In the genomic region with DNA sequence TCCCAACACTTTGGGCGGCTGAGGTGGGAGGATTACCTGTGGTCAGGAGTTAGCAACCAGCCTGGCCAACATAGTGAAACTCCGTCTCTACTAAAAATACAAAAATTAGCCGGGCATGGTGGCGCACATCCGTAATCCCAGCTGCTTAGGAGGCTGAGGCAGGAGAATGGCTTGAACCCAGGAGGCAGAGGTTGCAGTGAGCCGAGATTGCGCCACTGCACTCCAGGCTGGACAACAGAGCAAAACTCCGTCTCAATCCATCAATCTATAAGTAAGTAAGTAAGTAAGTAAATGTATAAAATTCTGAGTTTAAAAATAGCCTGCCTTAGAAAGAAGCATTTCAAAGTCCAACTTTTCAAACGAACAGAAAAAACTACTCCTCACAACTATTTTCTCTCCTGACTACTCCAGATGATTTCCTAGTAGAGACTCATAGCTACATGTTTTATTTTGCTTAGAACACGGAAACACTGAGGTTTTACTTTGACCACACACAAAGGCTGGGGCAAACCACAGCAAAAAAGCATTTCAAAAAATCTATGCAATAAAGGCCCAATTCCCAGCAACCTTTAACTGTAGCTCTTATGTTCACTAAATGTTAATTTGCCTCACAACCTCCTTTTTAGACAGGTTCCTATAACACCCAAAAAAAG, we compare ENCODE assay signal across 1 cellular context.
TF ChIP-seq lines count a peak whose summit lies in the region.

No MANE protein-coding gene starts in this region.

TF ChIP-seq in GM12878, 131 proteins besides CTCF, POLR2A, EP300 and RAD21 (continued from another document):
- TF ChIP-seq, protein P1, sequence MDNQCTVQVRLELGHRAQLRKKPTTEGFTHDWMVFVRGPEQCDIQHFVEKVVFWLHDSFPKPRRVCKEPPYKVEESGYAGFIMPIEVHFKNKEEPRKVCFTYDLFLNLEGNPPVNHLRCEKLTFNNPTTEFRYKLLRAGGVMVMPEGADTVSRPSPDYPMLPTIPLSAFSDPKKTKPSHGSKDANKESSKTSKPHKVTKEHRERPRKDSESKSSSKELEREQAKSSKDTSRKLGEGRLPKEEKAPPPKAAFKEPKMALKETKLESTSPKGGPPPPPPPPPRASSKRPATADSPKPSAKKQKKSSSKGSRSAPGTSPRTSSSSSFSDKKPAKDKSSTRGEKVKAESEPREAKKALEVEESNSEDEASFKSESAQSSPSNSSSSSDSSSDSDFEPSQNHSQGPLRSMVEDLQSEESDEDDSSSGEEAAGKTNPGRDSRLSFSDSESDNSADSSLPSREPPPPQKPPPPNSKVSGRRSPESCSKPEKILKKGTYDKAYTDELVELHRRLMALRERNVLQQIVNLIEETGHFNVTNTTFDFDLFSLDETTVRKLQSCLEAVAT (IDR thresholded peaks at IDR 0.05): 0 out of 2 replicates have a peak, but pooled peaks have one; percentile 23
- TF ChIP-seq TARDBP (IDR thresholded peaks at IDR 0.05; ENCODE audit: borderline replicate concordance) (no peak), NFIC (IDR thresholded peaks at IDR 0.05; ENCODE audit: low read depth, low read length) (peak; percentile 68; the same call in 1 of the 2 replicates), CBFB (IDR thresholded peaks at IDR 0.05; ENCODE audit: low read depth) (peak; percentile 82), RUNX3 (IDR thresholded peaks at IDR 0.05; ENCODE audit: low read length) (peak; percentile 97), SP1 (IDR thresholded peaks at IDR 0.05; ENCODE audit: low read depth, low read length) (no peak), CREM (IDR thresholded peaks at IDR 0.05; ENCODE audit: low read depth) (peak; percentile 40; the same call in 1 of the 2 replicates), KAT2A (conservative IDR thresholded peaks at IDR 0.05; ENCODE audit: control insufficient read depth, low read depth, low read length) (no peak), FOXK2 (IDR thresholded peaks at IDR 0.05) (no peak), SUPT20H (IDR thresholded peaks at IDR 0.05; ENCODE audit: borderline replicate concordance, control insufficient read depth, low read depth, low read length) (no peak), ZBED1 (IDR thresholded peaks at IDR 0.05; ENCODE audit: borderline replicate concordance) (no peak), TCF12 (IDR thresholded peaks at IDR 0.05; ENCODE audit: low read depth, low read length) (no peak), ZNF207 (IDR thresholded peaks at IDR 0.05; ENCODE audit: borderline replicate concordance) (no peak), ETV6 (conservative IDR thresholded peaks at IDR 0.05 in 1 of 2, IDR thresholded peaks at IDR 0.05 in 1 of 2; ENCODE audit: borderline replicate concordance in 1 of 2, low read depth in 1 of 2) (peak in 1 of 2 experiments; percentile 52; a peak in 1 of 4 replicates), ZNF24 (IDR thresholded peaks at IDR 0.05) (no peak), YBX1 (IDR thresholded peaks at IDR 0.05) (no peak), DPF2 (IDR thresholded peaks at IDR 0.05) (no peak)
- TF ChIP-seq, protein P2, sequence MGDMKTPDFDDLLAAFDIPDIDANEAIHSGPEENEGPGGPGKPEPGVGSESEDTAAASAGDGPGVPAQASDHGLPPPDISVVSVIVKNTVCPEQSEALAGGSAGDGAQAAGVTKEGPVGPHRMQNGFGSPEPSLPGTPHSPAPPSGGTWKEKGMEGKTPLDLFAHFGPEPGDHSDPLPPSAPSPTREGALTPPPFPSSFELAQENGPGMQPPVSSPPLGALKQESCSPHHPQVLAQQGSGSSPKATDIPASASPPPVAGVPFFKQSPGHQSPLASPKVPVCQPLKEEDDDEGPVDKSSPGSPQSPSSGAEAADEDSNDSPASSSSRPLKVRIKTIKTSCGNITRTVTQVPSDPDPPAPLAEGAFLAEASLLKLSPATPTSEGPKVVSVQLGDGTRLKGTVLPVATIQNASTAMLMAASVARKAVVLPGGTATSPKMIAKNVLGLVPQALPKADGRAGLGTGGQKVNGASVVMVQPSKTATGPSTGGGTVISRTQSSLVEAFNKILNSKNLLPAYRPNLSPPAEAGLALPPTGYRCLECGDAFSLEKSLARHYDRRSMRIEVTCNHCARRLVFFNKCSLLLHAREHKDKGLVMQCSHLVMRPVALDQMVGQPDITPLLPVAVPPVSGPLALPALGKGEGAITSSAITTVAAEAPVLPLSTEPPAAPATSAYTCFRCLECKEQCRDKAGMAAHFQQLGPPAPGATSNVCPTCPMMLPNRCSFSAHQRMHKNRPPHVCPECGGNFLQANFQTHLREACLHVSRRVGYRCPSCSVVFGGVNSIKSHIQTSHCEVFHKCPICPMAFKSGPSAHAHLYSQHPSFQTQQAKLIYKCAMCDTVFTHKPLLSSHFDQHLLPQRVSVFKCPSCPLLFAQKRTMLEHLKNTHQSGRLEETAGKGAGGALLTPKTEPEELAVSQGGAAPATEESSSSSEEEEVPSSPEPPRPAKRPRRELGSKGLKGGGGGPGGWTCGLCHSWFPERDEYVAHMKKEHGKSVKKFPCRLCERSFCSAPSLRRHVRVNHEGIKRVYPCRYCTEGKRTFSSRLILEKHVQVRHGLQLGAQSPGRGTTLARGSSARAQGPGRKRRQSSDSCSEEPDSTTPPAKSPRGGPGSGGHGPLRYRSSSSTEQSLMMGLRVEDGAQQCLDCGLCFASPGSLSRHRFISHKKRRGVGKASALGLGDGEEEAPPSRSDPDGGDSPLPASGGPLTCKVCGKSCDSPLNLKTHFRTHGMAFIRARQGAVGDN (IDR thresholded peaks at IDR 0.05): no peak
